21 cellular contexts compared by ENCODE assay signal in genomic region chr3:60073228-60073627, GRCh38.
"Had no signal": no experiment of that assay in that cellular context is flagged by ENCODE, and none has a peak within 500 bp of the region (broad histone marks: within the 10 kb centered on the region; RNA-seq: fewer than 3 reads in every experiment).

No MANE protein-coding gene starts in this region.

- H3K9me3 ChIP-seq: sigmoid colon, testis, upper lobe of left lung had no signal

- H3K4me1 Mint-ChIP-seq: stimulated activated memory B cell treated with anti-CD40 and anti-IgM and Interleukin-4, amounts not matched to agents 10 μg/mL and 1 μg/mL and 100 μg/mL, for 72 hours had no signal

- H3K36me3 Mint-ChIP-seq: stimulated activated memory B cell treated with anti-CD40 and anti-IgM and Interleukin-4, amounts not matched to agents 10 μg/mL and 1 μg/mL and 100 μg/mL, for 72 hours had no signal

- H3K27me3 Mint-ChIP-seq: stimulated activated memory B cell treated with anti-CD40 and anti-IgM and Interleukin-4, amounts not matched to agents 10 μg/mL and 1 μg/mL and 100 μg/mL, for 72 hours had no signal

- H3K36me3 ChIP-seq: gastroesophageal sphincter, heart left ventricle, sigmoid colon, upper lobe of left lung had no signal

- ATAC-seq: esophagus mucosa; gastroesophageal sphincter; heart left ventricle; left lobe of liver; SK-N-SH treated with all-trans-retinoic acid at 6 μM for 48 hours; stimulated activated memory B cell treated with anti-CD40 and anti-IgM and Interleukin-4, amounts not matched to agents 10 μg/mL and 1 μg/mL and 100 μg/mL, for 72 hours had no signal

- H3K27ac Mint-ChIP-seq: stimulated activated memory B cell treated with anti-CD40 and anti-IgM and Interleukin-4, amounts not matched to agents 10 μg/mL and 1 μg/mL and 100 μg/mL, for 72 hours had no signal

- DNase-seq: activated CD4-positive, alpha-beta T cell treated with anti-CD3 and anti-CD28 coated beads for 4 hours; activated gamma-delta T cell; cerebellar nuclear complex; cortex of kidney; effector CD4-positive, alpha-beta T cell; heart left ventricle; kidney; midbrain; occipital lobe; posterior cingulate gyrus; SIG-M5; sigmoid colon; stimulated activated CD4-positive, alpha-beta T cell treated with anti-CD3 and anti-CD28 coated beads, Interleukin-4, amount 100 ng/mL, for 4 hours; testis; upper lobe of left lung had no signal

- H3K4me3 ChIP-seq: gastroesophageal sphincter, heart left ventricle, sigmoid colon, testis, upper lobe of left lung had no signal

- H3K9me3 Mint-ChIP-seq: stimulated activated memory B cell treated with anti-CD40 and anti-IgM and Interleukin-4, amounts not matched to agents 10 μg/mL and 1 μg/mL and 100 μg/mL, for 72 hours had no signal

- H3K27ac ChIP-seq: gastroesophageal sphincter, heart left ventricle, sigmoid colon, testis, upper lobe of left lung, VCaP had no signal

- H3K4me3 Mint-ChIP-seq: stimulated activated memory B cell treated with anti-CD40 and anti-IgM and Interleukin-4, amounts not matched to agents 10 μg/mL and 1 μg/mL and 100 μg/mL, for 72 hours had no signal

- H3K27me3 ChIP-seq: gastroesophageal sphincter, heart left ventricle, sigmoid colon, testis, upper lobe of left lung had no signal
